Comparison of ENCODE assay signal across 8 cellular contexts in genomic region chrX:151680805-151681204, GRCh38. TPM values are rescaled to one million over a fixed set of nuclear protein-coding genes. Genes with fewer than 3 reads are reported as not detected.
DNase-seq lines count a peak whose midpoint lies in the region; ATAC-seq, FAIRE-seq and TF ChIP-seq lines count a peak whose summit lies in the region.

No MANE protein-coding gene starts in this region.

- SMC1A ChIA-PET in GM12878 (lab: Charles Lee; ENCODE audit: uncharacterized antibody, unreplicated experiment): interaction anchor here (0.8 to 0.9 kb wide), 2 partner anchors 529 to 1270 kb away, joined by 3 to 4 read pairs; no protein-coding TSS in a partner anchor

- RAD21 ChIA-PET in GM12878 (lab: Charles Lee; ENCODE audit: unreplicated experiment): interaction anchor here (0.9 to 2.4 kb wide), 4 partner anchors 175 to 531 kb away, joined by 3 to 11 read pairs (median 8); no protein-coding TSS in a partner anchor

- no peak overlapping the region for H3K4me2 ChIP-seq in GM12878 (ENCODE audit: control insufficient read depth, insufficient read depth)

- H3K27ac ChIP-seq in GM12878 (ENCODE audit: control insufficient read depth, insufficient read depth) (no peak overlapping the region), left lung (no peak overlapping the region)

- TF ChIP-seq CTCF in GM12878 (IDR thresholded peaks at IDR 0.05 in 2 of 3, conservative IDR thresholded peaks at IDR 0.05 in 1 of 3; ENCODE audit: control insufficient read depth in 2 of 3, extremely low read depth in 1 of 3, insufficient read depth in 1 of 3, low read depth in 3 of 3, low read length in 3 of 3): peak; percentile 73 to 83 (median 80)
- peak; percentile 47 to 57 for TF ChIP-seq CTCF in left lung (IDR thresholded peaks at IDR 0.05)

- no peak for TF ChIP-seq POLR2A in GM12878 (IDR thresholded peaks at IDR 0.05; ENCODE audit: low read depth, low read length)

- no peaks in the 10 kb centered on the region for H4K20me1 ChIP-seq in GM12878 (ENCODE audit: control insufficient read depth, insufficient read depth)

- no peaks in the 10 kb centered on the region for H3K36me3 ChIP-seq in GM12878 (ENCODE audit: control insufficient read depth in 2 of 2, insufficient read depth in 2 of 2, low read length in 1 of 2)
- no peaks in the 10 kb centered on the region for H3K36me3 ChIP-seq in left lung

- DNase-seq in Caki2 (ENCODE audit: low read depth) (peak; percentile 5), GM19240 (ENCODE audit: insufficient read length, low spot score) (peak; percentile 41), HTR-8/SVneo (ENCODE audit: insufficient read length, low spot score) (peak; percentile 5), T-helper 1 cell (peak in 4 of 5 donors; percentile 16 to 35 (median 24)), GM12878 (ENCODE audit: low read depth, low spot score) (peak; percentile 12), left lung (no peak), cerebellum (ENCODE audit: low spot score) (no peak)
- DNase-seq in stimulated activated CD8-positive, alpha-beta memory T cell treated with anti-CD3 and anti-CD28 coated beads, Interleukin-2, amount 100 ng/mL, for 48 hours (ENCODE audit: low read depth in 2 of 2): peak; percentile 46 to 54

- no peaks in the 10 kb centered on the region for H3K79me2 ChIP-seq in GM12878 (ENCODE audit: control insufficient read depth, insufficient read depth, low read length)

- H3K27me3 ChIP-seq in GM12878 (replicated peaks in 1 of 2; ENCODE audit: control insufficient read depth in 2 of 2, insufficient read depth in 2 of 2, low read length in 1 of 2) (0 out of 4 replicates have a peak, but pooled peaks cover 0 to 2% of the 10 kb centered on the region in 2 experiments), left lung (no peaks in the 10 kb centered on the region)

- FAIRE-seq in HTR-8/SVneo (lab: Jason Lieb, UNC) (no peak), GM12878 (lab: Jason Lieb, UNC) (peak; percentile 84)

- CTCF ChIA-PET in GM12878 (lab: Yijun Ruan, JAX): interaction anchor here (0.6 to 3.6 kb wide), 7 partner anchors 175 to 961 kb away, joined by 3 to 37 read pairs (median 4); no protein-coding TSS in a partner anchor

- no peak for TF ChIP-seq EP300 in GM12878 (IDR thresholded peaks at IDR 0.05; ENCODE audit: borderline replicate concordance in 1 of 2, control insufficient read depth in 1 of 2, low read depth in 2 of 2, low read length in 2 of 2)

- no peak overlapping the region for H2AFZ ChIP-seq in GM12878 (ENCODE audit: control insufficient read depth, low read depth, low read length)

- no TSS peak for BruUV-seq in GM12878 (replicated peaks; lab: Mats Ljungman, UMichigan)

- H3K9ac ChIP-seq in GM12878 (ENCODE audit: control insufficient read depth, insufficient read depth, low read length): no peak overlapping the region

- H3K4me3 ChIP-seq in GM12878: no peak overlapping the region
- no peak overlapping the region for H3K4me3 ChIP-seq in left lung

- whole genome bisulfite sequencing in GM12878 (ENCODE audit: insufficient coverage, insufficient replicate concordance, low lambda C conversion rate, missing lambda C conversion rate): 29% methylated on average over 4 of the region's 4 CpGs

- no peaks in the 10 kb centered on the region for H3K9me3 ChIP-seq in GM12878 (replicated peaks; ENCODE audit: control insufficient read depth, insufficient read depth, low read length)
- H3K9me3 ChIP-seq in left lung: no peaks in the 10 kb centered on the region

- H3K4me1 ChIP-seq in GM12878 (ENCODE audit: control insufficient read depth, insufficient read depth, low read length) (no peaks in the 10 kb centered on the region), left lung (no peaks in the 10 kb centered on the region)

- peak; percentile 92 for TF ChIP-seq RAD21 in GM12878 (IDR thresholded peaks at IDR 0.05; ENCODE audit: insufficient read depth, low read depth, low read length)

- POLR2A ChIA-PET in GM12878 (lab: Charles Lee): no interaction called here

- ATAC-seq in GM12878 (peak; percentile 99), left lung (peak; percentile 87)

- in situ Hi-C loops in Caki2 (cut with HindIII; ENCODE audit: low pct_unique_long_range_greater_than_20kb, low sequenced_read_pairs) (no loop called here), GM12878 (cut with MboI) (loop anchor here (5.0 to 25.0 kb wide), 2 partner anchors 529 to 919 kb away; no protein-coding TSS in a partner anchor)

- intact Hi-C loops in GM12878 (cut with micrococcal nuclease; ENCODE audit: unreplicated experiment) (loop anchor here (1.0 to 10.0 kb wide), 4 partner anchors 176 to 909 kb away; no protein-coding TSS in a partner anchor), left lung (cut with DNase I) (no loop called here)

TF ChIP-seq in GM12878, 131 proteins besides CTCF, POLR2A, EP300 and RAD21:
- TF ChIP-seq SUPT20H (IDR thresholded peaks at IDR 0.05; ENCODE audit: borderline replicate concordance, control insufficient read depth, low read depth, low read length): no peak
- peak; percentile 89 for TF ChIP-seq SMC3 (IDR thresholded peaks at IDR 0.05; ENCODE audit: borderline replicate concordance, low read length)
- TF ChIP-seq RUNX3 (IDR thresholded peaks at IDR 0.05; ENCODE audit: low read length): peak; percentile 54; the same call in 1 of the 2 replicates

RNA-seq across cellular contexts. Expression of gene PRRG3, which starts 14.5 kb away (rescaled TPM):
- total RNA-seq in Caki2 (2014; rRNA removed; shearing (Covaris generic); ENCODE audit: low replicate concordance): not detected in 2 replicates
- total RNA-seq in GM12878 (2013; cell fraction: nucleolus; rRNA removed): not detected in 2 replicates
- total RNA-seq in GM12878 (2014; rRNA removed): not detected in 2 replicates
- not detected in 2 replicates for total RNA-seq in GM12878 (2014; rRNA removed; fragmentation: Illumina TruSeq; extraction: Trizol)
- not detected in 2 replicates for total RNA-seq in GM12878 (2021)
- polyA plus RNA-seq in GM12878 (2011; ENCODE audit: low read depth): not detected
- polyA plus RNA-seq in GM12878 (2011; rRNA removed): not detected in 2 replicates
- polyA plus RNA-seq in GM12878 (2011; cell fraction: cytosol; rRNA removed): not detected in 2 replicates
- not detected in 2 replicates for polyA plus RNA-seq in GM12878 (2011; cell fraction: nucleus; rRNA removed)
- not detected in 2 replicates for polyA plus RNA-seq in GM12878 (2012)
- not detected in 2 replicates for polyA plus RNA-seq in GM12878 (2014; fragmentation: Illumina TruSeq; extraction: Trizol)
- polyA plus RNA-seq in GM12878 (2014; fragmentation: Nextera tagmentation; extraction: Ambion mirVana): under 1 TPM in 1 of 2 experiments, not detected in 1; under 0.01 TPM
- not detected in 2 replicates for polyA plus RNA-seq in GM12878 (2014; rRNA removed)
- polyA plus RNA-seq in GM12878 (2016; fragmentation: Nextera tagmentation; extraction: Ambion mirVana): not detected
- not detected in 2 replicates for polyA minus RNA-seq in GM12878 (2011; rRNA and poly(A)+ RNA removed)
- polyA minus RNA-seq in GM12878 (2011; cell fraction: cytosol; rRNA and poly(A)+ RNA removed): not detected in 2 replicates
- not detected in 2 replicates for polyA minus RNA-seq in GM12878 (2011; cell fraction: nucleus; rRNA and poly(A)+ RNA removed)
- 1 to 10 TPM; 1.9 to 2.1 TPM for total RNA-seq in left lung
- 6.5 TPM for total RNA-seq in cerebellum

RNA-seq across cellular contexts. Expression of gene FATE1, which starts 35.0 kb away (rescaled TPM):
- total RNA-seq in Caki2 (2014; rRNA removed; shearing (Covaris generic); ENCODE audit: low replicate concordance): not detected in 2 replicates
- not detected in 2 replicates for total RNA-seq in GM12878 (2013; cell fraction: nucleolus; rRNA removed)
- total RNA-seq in GM12878 (2014; rRNA removed) (not detected in 2 replicates), GM12878 (2014; rRNA removed; fragmentation: Illumina TruSeq; extraction: Trizol) (not detected in 2 replicates), GM12878 (2021) (not detected in 2 replicates), left lung (not detected), cerebellum (not detected)
- polyA plus RNA-seq in GM12878 (2011; ENCODE audit: low read depth): not detected
- polyA plus RNA-seq in GM12878 (2011; rRNA removed) (not detected in 2 replicates), GM12878 (2014; fragmentation: Illumina TruSeq; extraction: Trizol) (not detected in 2 replicates), GM12878 (2014; fragmentation: Nextera tagmentation; extraction: Ambion mirVana) (not detected), GM12878 (2014; rRNA removed) (not detected in 2 replicates), GM12878 (2016; fragmentation: Nextera tagmentation; extraction: Ambion mirVana) (under 1 TPM; 0.26 to 0.28 TPM)
- 0.06 TPM in 1 of 2 replicates, not detected in the other for polyA plus RNA-seq in GM12878 (2011; cell fraction: cytosol; rRNA removed)
- not detected in 2 replicates for polyA plus RNA-seq in GM12878 (2011; cell fraction: nucleus; rRNA removed)
- polyA plus RNA-seq in GM12878 (2012): not detected in 2 replicates
- not detected in 2 replicates for polyA minus RNA-seq in GM12878 (2011; rRNA and poly(A)+ RNA removed)
- polyA minus RNA-seq in GM12878 (2011; cell fraction: cytosol; rRNA and poly(A)+ RNA removed): not detected in 2 replicates
- polyA minus RNA-seq in GM12878 (2011; cell fraction: nucleus; rRNA and poly(A)+ RNA removed): not detected in 2 replicates

RNA-seq across cellular contexts. Expression of gene CNGA2, which starts 53.7 kb away (rescaled TPM):
- total RNA-seq in Caki2 (2014; rRNA removed; shearing (Covaris generic); ENCODE audit: low replicate concordance): not detected in 2 replicates
- total RNA-seq in GM12878 (2013; cell fraction: nucleolus; rRNA removed): not detected in 2 replicates
- not detected in 2 replicates for total RNA-seq in GM12878 (2014; rRNA removed)
- total RNA-seq in GM12878 (2014; rRNA removed; fragmentation: Illumina TruSeq; extraction: Trizol): not detected in 2 replicates
- total RNA-seq in GM12878 (2021): not detected in 2 replicates
- polyA plus RNA-seq in GM12878 (2011; ENCODE audit: low read depth): not detected
- not detected in 2 replicates for polyA plus RNA-seq in GM12878 (2011; rRNA removed)
- not detected in 2 replicates for polyA plus RNA-seq in GM12878 (2011; cell fraction: cytosol; rRNA removed)
- not detected in 2 replicates for polyA plus RNA-seq in GM12878 (2011; cell fraction: nucleus; rRNA removed)
- polyA plus RNA-seq in GM12878 (2012): not detected in 2 replicates
- polyA plus RNA-seq in GM12878 (2014; fragmentation: Illumina TruSeq; extraction: Trizol): not detected in 2 replicates
- not detected for polyA plus RNA-seq in GM12878 (2014; fragmentation: Nextera tagmentation; extraction: Ambion mirVana)
- not detected in 2 replicates for polyA plus RNA-seq in GM12878 (2014; rRNA removed)
- polyA plus RNA-seq in GM12878 (2016; fragmentation: Nextera tagmentation; extraction: Ambion mirVana): not detected
- polyA minus RNA-seq in GM12878 (2011; rRNA and poly(A)+ RNA removed): not detected in 2 replicates
- polyA minus RNA-seq in GM12878 (2011; cell fraction: cytosol; rRNA and poly(A)+ RNA removed): not detected in 2 replicates
- polyA minus RNA-seq in GM12878 (2011; cell fraction: nucleus; rRNA and poly(A)+ RNA removed): not detected in 2 replicates
- not detected for total RNA-seq in left lung
- total RNA-seq in cerebellum: not detected

Comparison
In these comparisons a context has a peak if more than half of its experiments do, and no peak if none do; other contexts are left out.
1. DNase-seq: peak in Caki2 (single experiment), GM19240 (single experiment), HTR-8/SVneo (single experiment), T-helper 1 cell (4 of 5), GM12878 (single experiment) and stimulated activated CD8-positive, alpha-beta memory T cell treated with anti-CD3 and anti-CD28 coated beads, Interleukin-2, amount 100 ng/mL, for 48 hours (2 of 2); none in left lung (0 of 2) and cerebellum (single experiment).